ENCODE assay signal across 1 cellular context in genomic region chr2:67318014-67318413, GRCh38.
TF ChIP-seq lines count a peak whose summit lies in the region.

No MANE protein-coding gene starts in this region.

TF ChIP-seq in SK-N-SH treated with all-trans-retinoic acid at 6 μM for 48 hours, 23 proteins besides CTCF, POLR2A, EP300 and RAD21 (continued from another document):
- no peak for TF ChIP-seq CSRNP3 (CRISPR knock-in tag; IDR thresholded peaks at IDR 0.05)
- TF ChIP-seq OSR1 (CRISPR knock-in tag; IDR thresholded peaks at IDR 0.05): no peak
- no peak for TF ChIP-seq ZNF70 (CRISPR knock-in tag; IDR thresholded peaks at IDR 0.05)
- TF ChIP-seq CSDC2 (CRISPR knock-in tag; IDR thresholded peaks at IDR 0.05): no peak
- TF ChIP-seq POU6F1 (CRISPR knock-in tag; IDR thresholded peaks at IDR 0.05; ENCODE audit: borderline replicate concordance, low read depth): no peak
- no peak for TF ChIP-seq CREB5 (CRISPR knock-in tag; IDR thresholded peaks at IDR 0.05; ENCODE audit: low read depth)
